8 cellular contexts compared by ENCODE assay signal in the genomic region with DNA sequence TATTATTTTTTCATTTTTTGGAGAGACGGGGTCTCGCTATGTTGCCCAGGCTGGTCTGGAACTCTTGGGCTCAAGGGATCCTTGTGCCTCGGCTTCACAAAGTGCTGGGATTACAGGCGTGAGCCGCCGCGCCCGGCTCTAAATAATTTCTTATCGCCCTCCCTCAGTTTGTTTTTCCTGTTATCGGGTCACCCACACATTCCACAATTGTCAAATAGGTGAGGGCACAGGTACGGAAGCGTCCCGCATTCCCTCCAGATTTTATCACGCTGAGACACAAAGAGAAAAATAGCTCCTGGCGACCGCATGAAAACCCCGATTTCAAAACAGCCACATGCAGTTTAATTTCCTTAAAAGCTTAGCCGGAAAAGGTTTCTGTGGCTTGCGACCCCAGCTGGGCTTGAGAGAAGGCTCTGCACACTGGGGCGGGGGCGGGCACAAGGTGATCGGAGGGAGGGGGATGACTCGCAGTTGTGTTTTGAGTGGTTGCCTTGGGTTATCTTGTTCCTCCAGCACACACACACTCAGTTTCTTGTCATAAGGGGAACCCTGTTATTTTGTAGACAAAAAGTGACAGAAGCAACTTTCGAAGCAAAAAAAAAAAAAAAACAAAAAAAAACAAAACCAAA. TPM values are rescaled to one million over a fixed set of nuclear protein-coding genes. Genes with fewer than 3 reads are reported as not detected.
A peak's percentile ranks its signal among the peaks of the same experiment; 100 is the strongest.
DNase-seq lines count a peak whose midpoint lies in the region; ATAC-seq and TF ChIP-seq lines count a peak whose summit lies in the region.

No MANE protein-coding gene starts in this region.

- H3K36me3 ChIP-seq in colonic mucosa (no peaks in the 10 kb centered on the region), mesodermal cell (ENCODE audit: control insufficient read depth, insufficient read depth, low read length) (no peaks in the 10 kb centered on the region)

- TF ChIP-seq CTCF in colonic mucosa (IDR thresholded peaks at IDR 0.05): no peak

- H3K4me1 ChIP-seq in colonic mucosa: no peaks in the 10 kb centered on the region
- H3K4me1 ChIP-seq in mesodermal cell (ENCODE audit: control insufficient read depth, insufficient read depth, low read length, poor library complexity, severe bottlenecking): no peaks in the 10 kb centered on the region

- intact Hi-C loops in colonic mucosa (cut with DNase I): loop anchor here (2.0 kb wide), 1 partner anchor 142 kb away; no protein-coding TSS in a partner anchor

- peak; percentile 40 for ATAC-seq in GM21515 (IDR thresholded peaks at IDR 0.05; ENCODE audit: unreplicated experiment)
- ATAC-seq in activated CD4-positive, CD25-positive, alpha-beta regulatory T cell treated with anti-CD3 and anti-CD28 coated beads, Interleukin-2, amount 50 U/mL, for 24 hours: peak; percentile 55 to 63

- 38 to 46% methylated on average over 11 to 14 of the region's 24 CpGs for WGBS in mesodermal cell (ENCODE audit: insufficient coverage in 2 of 2), 2 experiments

- H3K9ac ChIP-seq in colonic mucosa (ENCODE audit: low read depth in 2 of 2, low read length in 2 of 2): peak overlapping the region; percentile 60 to 80

- H3K9me3 ChIP-seq in colonic mucosa (no peaks in the 10 kb centered on the region), mesodermal cell (ENCODE audit: control insufficient read depth, low read length) (no peaks in the 10 kb centered on the region)

- H3K4me3 ChIP-seq in colonic mucosa (peak overlapping the region; percentile 83), mesodermal cell (ENCODE audit: extremely low read depth, insufficient read depth, low read length, poor library complexity, severe bottlenecking) (peak overlapping the region; percentile 75)

- no peaks in the 10 kb centered on the region for H3K27me3 ChIP-seq in colonic mucosa

- peak; percentile 95 for DNase-seq in CD1c-positive myeloid dendritic cell (ENCODE audit: extremely low spot score)
- DNase-seq in HuH-7.5 (ENCODE audit: low spot score): peak; percentile 49
- peak; percentile 53 for DNase-seq in colonic mucosa
- peak; percentile 46 to 61 for DNase-seq in stimulated activated CD8-positive, alpha-beta memory T cell treated with anti-CD3 and anti-CD28 coated beads, Interleukin-4, amount 100 ng/mL, for 1 hour (ENCODE audit: low read depth in 2 of 2, low spot score in 1 of 2)
- DNase-seq in NCI-H1092 treated with DMSO at 0.1 percent for 48 hours (lab: John Stamatoyannopoulos, UW): no peak

- H3K27ac ChIP-seq in colonic mucosa (peak overlapping the region; percentile 80), mesodermal cell (ENCODE audit: low read depth, low read length, severe bottlenecking) (peak overlapping the region; percentile 64)

RNA-seq across cellular contexts. Expression of gene IQGAP2, which starts 0.7 kb away (rescaled TPM):
- 10 to 100 TPM; 62.2 to 75.6 TPM for total RNA-seq in colonic mucosa
- 11.5 TPM for polyA plus RNA-seq in mesodermal cell (2013, experiment 1 of 2)
- polyA plus RNA-seq in mesodermal cell (2013, experiment 2 of 2): 9.9 TPM
